13 cellular contexts compared by ENCODE assay signal in genomic region chr1:194477908-194478307, GRCh38.
A peak's percentile ranks its signal among the peaks of the same experiment; 100 is the strongest.
DNase-seq lines count a peak whose midpoint lies in the region; ATAC-seq, FAIRE-seq and TF ChIP-seq lines count a peak whose summit lies in the region.
"Had no signal": no experiment of that assay in that cellular context is flagged by ENCODE, and none has a peak within 500 bp of the region (broad histone marks: within the 10 kb centered on the region; RNA-seq: fewer than 3 reads in every experiment).

No MANE protein-coding gene starts in this region.

- ATAC-seq in GM19397 (IDR thresholded peaks at IDR 0.05; ENCODE audit: unreplicated experiment) (peak; percentile 62), HG02642 (IDR thresholded peaks at IDR 0.05; ENCODE audit: poor library complexity, unreplicated experiment) (peak; percentile 64), HG03378 (IDR thresholded peaks at IDR 0.05; ENCODE audit: unreplicated experiment) (peak; percentile 99)

- no peak overlapping the region for H3K4me3 ChIP-seq in mesenchymal stem cell (ENCODE audit: insufficient read depth in 1 of 2, low read depth in 1 of 2, low read length in 2 of 2)
- no peak overlapping the region for H3K4me3 ChIP-seq in BE2C (ENCODE audit: low read depth, low read length)

- H3K18ac ChIP-seq in mesenchymal stem cell (ENCODE audit: low read depth in 1 of 2, low read length in 2 of 2) = no peak overlapping the region

- no peak overlapping the region for H3K23ac ChIP-seq in mesenchymal stem cell (ENCODE audit: low read length in 2 of 2)

- no peak overlapping the region for H4K8ac ChIP-seq in mesenchymal stem cell (ENCODE audit: low read length)

- no peak overlapping the region for H3K9ac ChIP-seq in mesenchymal stem cell (ENCODE audit: low read length)

- H4K91ac ChIP-seq in mesenchymal stem cell (ENCODE audit: low read length) = no peak overlapping the region

- H2BK12ac ChIP-seq in mesenchymal stem cell (ENCODE audit: low read length in 2 of 2) = no peak overlapping the region

- H3K27me3 ChIP-seq in mesenchymal stem cell (ENCODE audit: control insufficient read depth in 1 of 2, insufficient read depth in 1 of 2, low read length in 2 of 2) (no peaks in the 10 kb centered on the region), BE2C (no peaks in the 10 kb centered on the region)

- no peak overlapping the region for H3K4ac ChIP-seq in mesenchymal stem cell (ENCODE audit: low read depth in 1 of 2, low read length in 2 of 2)

- H3K4me1 ChIP-seq in mesenchymal stem cell (ENCODE audit: control insufficient read depth, insufficient read depth, low read depth, low read length) (no peaks in the 10 kb centered on the region), BE2C (peaks cover 7% of the 10 kb centered on the region)
- H3K4me1 ChIP-seq: Caco-2 had no signal

- H2AFZ ChIP-seq in mesenchymal stem cell (ENCODE audit: low read depth, low read length) = no peak overlapping the region

- H2AK5ac ChIP-seq in mesenchymal stem cell (ENCODE audit: low read length, severe bottlenecking) = no peak overlapping the region

- DNase-seq in mesenchymal stem cell (no peak), BE2C (no peak), epidermal melanocyte (ENCODE audit: insufficient read length, low spot score) (no peak)
- no peak for DNase-seq in stimulated activated CD4-positive, alpha-beta T cell treated with anti-CD3 and anti-CD28 coated beads, Interleukin-2, amount 100 ng/mL, for 48 hours
- DNase-seq: activated CD4-positive, alpha-beta T cell treated with anti-CD3 and anti-CD28 coated beads, Interleukin-2, amount 50 U/mL, for 48 hours; activated naive CD4-positive, alpha-beta T cell treated with anti-CD3 and anti-CD28 coated beads, Interleukin-2, amount 50 U/mL, for 16 hours; Caco-2; NCI-H526 had no signal

- H3K14ac ChIP-seq in mesenchymal stem cell (ENCODE audit: low read length in 2 of 2) = no peak overlapping the region

- H3K9me3 ChIP-seq in mesenchymal stem cell (ENCODE audit: control insufficient read depth, low read length) (no peaks in the 10 kb centered on the region), BE2C (no peaks in the 10 kb centered on the region)
- H3K9me3 ChIP-seq: Caco-2 had no signal

- H3K27ac ChIP-seq in mesenchymal stem cell (ENCODE audit: low read length, poor library complexity, severe bottlenecking) = no peak overlapping the region

- H2BK15ac ChIP-seq in mesenchymal stem cell (ENCODE audit: low read depth, poor library complexity, severe bottlenecking) = no peak overlapping the region

- no peaks in the 10 kb centered on the region for H3K79me1 ChIP-seq in mesenchymal stem cell (replicated peaks; ENCODE audit: low read length, poor library complexity, severe bottlenecking)

- FAIRE-seq in TTC549 (lab: Jason Lieb, UNC) = peak; percentile 3
- FAIRE-seq: islet of Langerhans had no signal

- H3K36me3 ChIP-seq in mesenchymal stem cell (ENCODE audit: control insufficient read depth in 1 of 2, insufficient read depth in 2 of 2, low read depth in 1 of 2, low read length in 2 of 2) (no peaks in the 10 kb centered on the region), BE2C (no peaks in the 10 kb centered on the region)

- no peak overlapping the region for H2BK5ac ChIP-seq in mesenchymal stem cell (ENCODE audit: low read depth, low read length, poor library complexity, severe bottlenecking)

- no peak overlapping the region for H3K4me2 ChIP-seq in mesenchymal stem cell (ENCODE audit: low read length, poor library complexity, severe bottlenecking)

- no peak for TF ChIP-seq CTCF in BE2C (IDR thresholded peaks at IDR 0.05; ENCODE audit: low read depth, low read length)

- no peak overlapping the region for H2BK120ac ChIP-seq in mesenchymal stem cell (ENCODE audit: low read depth, low read length)
